Comparison of ENCODE assay signal across 1 cellular context in the genomic region with DNA sequence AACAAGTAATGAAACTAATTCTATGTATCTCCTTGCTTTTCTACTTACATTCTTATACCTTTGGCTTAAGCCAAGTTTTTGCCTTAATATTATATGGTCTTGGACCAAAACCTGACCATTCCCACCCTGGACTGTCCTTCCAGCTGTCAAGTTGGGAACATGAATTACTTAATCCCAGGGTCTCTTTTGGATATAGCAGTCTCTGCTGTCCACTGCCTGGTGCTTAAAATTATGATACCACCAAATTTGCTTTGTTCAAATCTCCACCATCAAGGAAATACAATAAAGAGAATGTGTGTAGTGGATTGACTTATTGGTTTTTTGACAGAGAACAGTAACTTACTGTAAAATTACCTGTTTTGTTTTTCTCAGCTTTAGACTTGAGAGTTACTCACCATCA.
TF ChIP-seq lines count a peak whose summit lies in the region.

No MANE protein-coding gene starts in this region.

TF ChIP-seq in A549, 52 proteins besides CTCF, POLR2A, EP300 and RAD21:
- TF ChIP-seq, protein P1, sequence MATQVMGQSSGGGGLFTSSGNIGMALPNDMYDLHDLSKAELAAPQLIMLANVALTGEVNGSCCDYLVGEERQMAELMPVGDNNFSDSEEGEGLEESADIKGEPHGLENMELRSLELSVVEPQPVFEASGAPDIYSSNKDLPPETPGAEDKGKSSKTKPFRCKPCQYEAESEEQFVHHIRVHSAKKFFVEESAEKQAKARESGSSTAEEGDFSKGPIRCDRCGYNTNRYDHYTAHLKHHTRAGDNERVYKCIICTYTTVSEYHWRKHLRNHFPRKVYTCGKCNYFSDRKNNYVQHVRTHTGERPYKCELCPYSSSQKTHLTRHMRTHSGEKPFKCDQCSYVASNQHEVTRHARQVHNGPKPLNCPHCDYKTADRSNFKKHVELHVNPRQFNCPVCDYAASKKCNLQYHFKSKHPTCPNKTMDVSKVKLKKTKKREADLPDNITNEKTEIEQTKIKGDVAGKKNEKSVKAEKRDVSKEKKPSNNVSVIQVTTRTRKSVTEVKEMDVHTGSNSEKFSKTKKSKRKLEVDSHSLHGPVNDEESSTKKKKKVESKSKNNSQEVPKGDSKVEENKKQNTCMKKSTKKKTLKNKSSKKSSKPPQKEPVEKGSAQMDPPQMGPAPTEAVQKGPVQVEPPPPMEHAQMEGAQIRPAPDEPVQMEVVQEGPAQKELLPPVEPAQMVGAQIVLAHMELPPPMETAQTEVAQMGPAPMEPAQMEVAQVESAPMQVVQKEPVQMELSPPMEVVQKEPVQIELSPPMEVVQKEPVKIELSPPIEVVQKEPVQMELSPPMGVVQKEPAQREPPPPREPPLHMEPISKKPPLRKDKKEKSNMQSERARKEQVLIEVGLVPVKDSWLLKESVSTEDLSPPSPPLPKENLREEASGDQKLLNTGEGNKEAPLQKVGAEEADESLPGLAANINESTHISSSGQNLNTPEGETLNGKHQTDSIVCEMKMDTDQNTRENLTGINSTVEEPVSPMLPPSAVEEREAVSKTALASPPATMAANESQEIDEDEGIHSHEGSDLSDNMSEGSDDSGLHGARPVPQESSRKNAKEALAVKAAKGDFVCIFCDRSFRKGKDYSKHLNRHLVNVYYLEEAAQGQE (IDR thresholded peaks at IDR 0.05), result peak; percentile 53; the same call in 1 of the 2 replicates
- TF ChIP-seq ZNF302 (CRISPR knock-in tag; IDR thresholded peaks at IDR 0.05), result no peak
TF ChIP-seq in A549: peak in this region for 1.
